Comparison of ENCODE assay signal across 1 cellular context in the genomic region with DNA sequence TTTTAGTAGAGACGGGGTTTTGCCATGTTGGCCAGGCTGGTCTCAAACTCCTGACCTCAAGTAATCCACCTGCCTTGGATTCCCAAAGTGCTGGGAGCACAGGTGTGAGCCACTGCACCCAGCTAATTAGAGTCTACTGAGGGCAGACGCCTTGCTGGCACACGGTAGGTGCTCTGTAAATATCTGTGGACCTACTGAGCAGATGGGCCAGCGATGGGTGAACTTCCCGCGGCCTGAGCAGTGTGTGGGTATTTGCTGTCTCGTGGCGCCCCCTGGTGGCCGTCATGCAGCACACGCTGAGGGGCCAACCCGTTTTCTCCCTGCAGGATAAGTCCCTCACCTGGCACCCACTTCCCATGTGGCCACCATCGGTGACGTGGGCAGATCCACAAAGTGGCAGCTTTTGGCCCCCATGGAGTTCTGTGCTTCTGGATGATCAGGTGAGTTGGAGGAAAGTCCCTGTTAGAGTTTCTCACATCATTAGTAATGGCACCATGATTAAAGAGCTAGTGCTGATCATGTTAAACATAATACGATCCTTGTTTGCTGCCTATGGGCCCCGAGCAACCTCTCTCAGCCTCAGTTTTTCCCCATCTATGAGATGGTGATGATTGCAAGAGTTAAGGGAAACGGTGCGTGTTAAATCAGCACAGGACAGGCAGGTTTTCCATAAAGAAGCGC.
TF ChIP-seq lines count a peak whose summit lies in the region.

No MANE protein-coding gene starts in this region.

TF ChIP-seq in HepG2, 621 proteins besides CTCF, POLR2A, EP300 and RAD21 (continues in another document):
- TF ChIP-seq PRPF4 (IDR thresholded peaks at IDR 0.05; ENCODE audit: low read depth, low read length, poor library complexity, severe bottlenecking) (no peak), ZSCAN20 (CRISPR knock-in tag; IDR thresholded peaks at IDR 0.05; ENCODE audit: borderline replicate concordance) (no peak), ZNF652 (CRISPR knock-in tag; IDR thresholded peaks at IDR 0.05; ENCODE audit: borderline replicate concordance, low read depth) (no peak), ZFP90 (CRISPR knock-in tag; IDR thresholded peaks at IDR 0.05; ENCODE audit: borderline replicate concordance) (0 out of 2 replicates have a peak, but pooled peaks have one; percentile 59), GFI1 (CRISPR knock-in tag; IDR thresholded peaks at IDR 0.05; ENCODE audit: borderline replicate concordance) (no peak), RFX1 (IDR thresholded peaks at IDR 0.05) (no peak), TOE1 (CRISPR knock-in tag; IDR thresholded peaks at IDR 0.05) (no peak), TEAD2 (CRISPR knock-in tag; IDR thresholded peaks at IDR 0.05) (no peak), FOXA1 (IDR thresholded peaks at IDR 0.05) (no peak), FOXA1 (CRISPR knock-in tag; IDR thresholded peaks at IDR 0.05) (0 out of 2 replicates have a peak, but pooled peaks have one; percentile 32), HNRNPL (IDR thresholded peaks at IDR 0.05; ENCODE audit: low read depth, low read length) (no peak), RFX3 (CRISPR knock-in tag; IDR thresholded peaks at IDR 0.05) (no peak), MLLT10 (CRISPR knock-in tag; IDR thresholded peaks at IDR 0.05) (no peak), ZNF841 (CRISPR knock-in tag; IDR thresholded peaks at IDR 0.05; ENCODE audit: borderline replicate concordance) (no peak), ZNF432 (CRISPR knock-in tag; IDR thresholded peaks at IDR 0.05; ENCODE audit: borderline replicate concordance) (no peak), NFRKB (IDR thresholded peaks at IDR 0.05) (no peak), KDM1A (CRISPR knock-in tag; IDR thresholded peaks at IDR 0.05) (no peak), ZNF251 (CRISPR knock-in tag; IDR thresholded peaks at IDR 0.05) (no peak), ZNF598 (CRISPR knock-in tag; IDR thresholded peaks at IDR 0.05; ENCODE audit: borderline replicate concordance) (0 out of 2 replicates have a peak, but pooled peaks have one; percentile 23), SMYD3 (CRISPR knock-in tag; IDR thresholded peaks at IDR 0.05) (no peak), ZNF282 (IDR thresholded peaks at IDR 0.05; ENCODE audit: partially characterized antibody) (no peak), MEF2D (CRISPR knock-in tag; IDR thresholded peaks at IDR 0.05) (no peak), HOXA5 (CRISPR knock-in tag; IDR thresholded peaks at IDR 0.05) (no peak), ZNF143 (CRISPR knock-in tag; IDR thresholded peaks at IDR 0.05) (no peak), ADNP (CRISPR knock-in tag; IDR thresholded peaks at IDR 0.05) (no peak), ZNF720 (CRISPR knock-in tag; IDR thresholded peaks at IDR 0.05) (no peak), ZNF616 (CRISPR knock-in tag; IDR thresholded peaks at IDR 0.05; ENCODE audit: low read depth) (no peak), ZNF510 (CRISPR knock-in tag; IDR thresholded peaks at IDR 0.05; ENCODE audit: low read depth) (no peak), STAT5B (CRISPR knock-in tag; IDR thresholded peaks at IDR 0.05) (no peak), ARNT (IDR thresholded peaks at IDR 0.05) (no peak), PTBP1 (IDR thresholded peaks at IDR 0.05; ENCODE audit: low read depth, low read length, poor library complexity, severe bottlenecking) (no peak), ZNF296 (CRISPR knock-in tag; conservative IDR thresholded peaks at IDR 0.05) (no peak), ZNF441 (CRISPR knock-in tag; IDR thresholded peaks at IDR 0.05; ENCODE audit: borderline replicate concordance) (no peak), ZSCAN30 (CRISPR knock-in tag; IDR thresholded peaks at IDR 0.05) (no peak), NR2C2 (CRISPR knock-in tag; IDR thresholded peaks at IDR 0.05; ENCODE audit: borderline replicate concordance) (no peak), ZNF33B (CRISPR knock-in tag; IDR thresholded peaks at IDR 0.05) (no peak), SP1 (IDR thresholded peaks at IDR 0.05) (no peak), SP1 (CRISPR knock-in tag; IDR thresholded peaks at IDR 0.05) (no peak), HOXA3 (CRISPR knock-in tag; IDR thresholded peaks at IDR 0.05) (peak; percentile 32; the same call in 1 of the 2 replicates), ZNF354B (CRISPR knock-in tag; IDR thresholded peaks at IDR 0.05) (no peak), SALL2 (CRISPR knock-in tag; IDR thresholded peaks at IDR 0.05) (no peak), YEATS4 (CRISPR knock-in tag; IDR thresholded peaks at IDR 0.05; ENCODE audit: borderline replicate concordance) (no peak), PAF1 (CRISPR knock-in tag; IDR thresholded peaks at IDR 0.05) (no peak), XBP1 (CRISPR knock-in tag; IDR thresholded peaks at IDR 0.05) (no peak), ZNF44 (CRISPR knock-in tag; IDR thresholded peaks at IDR 0.05) (no peak), KAT8 (CRISPR knock-in tag; IDR thresholded peaks at IDR 0.05) (no peak), ZIK1 (CRISPR knock-in tag; IDR thresholded peaks at IDR 0.05; ENCODE audit: borderline replicate concordance, low read depth) (no peak)
- TF ChIP-seq, protein P1, sequence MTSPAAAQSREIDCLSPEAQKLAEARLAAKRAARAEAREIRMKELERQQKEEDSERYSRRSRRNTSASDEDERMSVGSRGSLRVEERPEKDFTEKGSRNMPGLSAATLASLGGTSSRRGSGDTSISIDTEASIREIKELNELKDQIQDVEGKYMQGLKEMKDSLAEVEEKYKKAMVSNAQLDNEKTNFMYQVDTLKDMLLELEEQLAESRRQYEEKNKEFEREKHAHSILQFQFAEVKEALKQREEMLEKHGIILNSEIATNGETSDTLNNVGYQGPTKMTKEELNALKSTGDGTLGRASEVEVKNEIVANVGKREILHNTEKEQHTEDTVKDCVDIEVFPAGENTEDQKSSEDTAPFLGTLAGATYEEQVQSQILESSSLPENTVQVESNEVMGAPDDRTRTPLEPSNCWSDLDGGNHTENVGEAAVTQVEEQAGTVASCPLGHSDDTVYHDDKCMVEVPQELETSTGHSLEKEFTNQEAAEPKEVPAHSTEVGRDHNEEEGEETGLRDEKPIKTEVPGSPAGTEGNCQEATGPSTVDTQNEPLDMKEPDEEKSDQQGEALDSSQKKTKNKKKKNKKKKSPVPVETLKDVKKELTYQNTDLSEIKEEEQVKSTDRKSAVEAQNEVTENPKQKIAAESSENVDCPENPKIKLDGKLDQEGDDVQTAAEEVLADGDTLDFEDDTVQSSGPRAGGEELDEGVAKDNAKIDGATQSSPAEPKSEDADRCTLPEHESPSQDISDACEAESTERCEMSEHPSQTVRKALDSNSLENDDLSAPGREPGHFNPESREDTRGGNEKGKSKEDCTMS (CRISPR knock-in tag; conservative IDR thresholded peaks at IDR 0.05), result no peak
- TF ChIP-seq, protein P2, sequence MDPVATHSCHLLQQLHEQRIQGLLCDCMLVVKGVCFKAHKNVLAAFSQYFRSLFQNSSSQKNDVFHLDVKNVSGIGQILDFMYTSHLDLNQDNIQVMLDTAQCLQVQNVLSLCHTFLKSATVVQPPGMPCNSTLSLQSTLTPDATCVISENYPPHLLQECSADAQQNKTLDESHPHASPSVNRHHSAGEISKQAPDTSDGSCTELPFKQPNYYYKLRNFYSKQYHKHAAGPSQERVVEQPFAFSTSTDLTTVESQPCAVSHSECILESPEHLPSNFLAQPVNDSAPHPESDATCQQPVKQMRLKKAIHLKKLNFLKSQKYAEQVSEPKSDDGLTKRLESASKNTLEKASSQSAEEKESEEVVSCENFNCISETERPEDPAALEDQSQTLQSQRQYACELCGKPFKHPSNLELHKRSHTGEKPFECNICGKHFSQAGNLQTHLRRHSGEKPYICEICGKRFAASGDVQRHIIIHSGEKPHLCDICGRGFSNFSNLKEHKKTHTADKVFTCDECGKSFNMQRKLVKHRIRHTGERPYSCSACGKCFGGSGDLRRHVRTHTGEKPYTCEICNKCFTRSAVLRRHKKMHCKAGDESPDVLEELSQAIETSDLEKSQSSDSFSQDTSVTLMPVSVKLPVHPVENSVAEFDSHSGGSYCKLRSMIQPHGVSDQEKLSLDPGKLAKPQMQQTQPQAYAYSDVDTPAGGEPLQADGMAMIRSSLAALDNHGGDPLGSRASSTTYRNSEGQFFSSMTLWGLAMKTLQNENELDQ (CRISPR knock-in tag; IDR thresholded peaks at IDR 0.05; ENCODE audit: borderline replicate concordance), result no peak
- TF ChIP-seq, protein P3, sequence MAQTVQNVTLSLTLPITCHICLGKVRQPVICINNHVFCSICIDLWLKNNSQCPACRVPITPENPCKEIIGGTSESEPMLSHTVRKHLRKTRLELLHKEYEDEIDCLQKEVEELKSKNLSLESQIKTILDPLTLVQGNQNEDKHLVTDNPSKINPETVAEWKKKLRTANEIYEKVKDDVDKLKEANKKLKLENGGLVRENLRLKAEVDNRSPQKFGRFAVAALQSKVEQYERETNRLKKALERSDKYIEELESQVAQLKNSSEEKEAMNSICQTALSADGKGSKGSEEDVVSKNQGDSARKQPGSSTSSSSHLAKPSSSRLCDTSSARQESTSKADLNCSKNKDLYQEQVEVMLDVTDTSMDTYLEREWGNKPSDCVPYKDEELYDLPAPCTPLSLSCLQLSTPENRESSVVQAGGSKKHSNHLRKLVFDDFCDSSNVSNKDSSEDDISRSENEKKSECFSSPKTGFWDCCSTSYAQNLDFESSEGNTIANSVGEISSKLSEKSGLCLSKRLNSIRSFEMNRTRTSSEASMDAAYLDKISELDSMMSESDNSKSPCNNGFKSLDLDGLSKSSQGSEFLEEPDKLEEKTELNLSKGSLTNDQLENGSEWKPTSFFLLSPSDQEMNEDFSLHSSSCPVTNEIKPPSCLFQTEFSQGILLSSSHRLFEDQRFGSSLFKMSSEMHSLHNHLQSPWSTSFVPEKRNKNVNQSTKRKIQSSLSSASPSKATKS (CRISPR knock-in tag; IDR thresholded peaks at IDR 0.05), result no peak
- TF ChIP-seq, protein P4, sequence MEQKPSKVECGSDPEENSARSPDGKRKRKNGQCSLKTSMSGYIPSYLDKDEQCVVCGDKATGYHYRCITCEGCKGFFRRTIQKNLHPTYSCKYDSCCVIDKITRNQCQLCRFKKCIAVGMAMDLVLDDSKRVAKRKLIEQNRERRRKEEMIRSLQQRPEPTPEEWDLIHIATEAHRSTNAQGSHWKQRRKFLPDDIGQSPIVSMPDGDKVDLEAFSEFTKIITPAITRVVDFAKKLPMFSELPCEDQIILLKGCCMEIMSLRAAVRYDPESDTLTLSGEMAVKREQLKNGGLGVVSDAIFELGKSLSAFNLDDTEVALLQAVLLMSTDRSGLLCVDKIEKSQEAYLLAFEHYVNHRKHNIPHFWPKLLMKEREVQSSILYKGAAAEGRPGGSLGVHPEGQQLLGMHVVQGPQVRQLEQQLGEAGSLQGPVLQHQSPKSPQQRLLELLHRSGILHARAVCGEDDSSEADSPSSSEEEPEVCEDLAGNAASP (CRISPR knock-in tag; IDR thresholded peaks at IDR 0.05; ENCODE audit: borderline replicate concordance), result 0 out of 2 replicates have a peak, but pooled peaks have one; percentile 45
- TF ChIP-seq, protein P5, sequence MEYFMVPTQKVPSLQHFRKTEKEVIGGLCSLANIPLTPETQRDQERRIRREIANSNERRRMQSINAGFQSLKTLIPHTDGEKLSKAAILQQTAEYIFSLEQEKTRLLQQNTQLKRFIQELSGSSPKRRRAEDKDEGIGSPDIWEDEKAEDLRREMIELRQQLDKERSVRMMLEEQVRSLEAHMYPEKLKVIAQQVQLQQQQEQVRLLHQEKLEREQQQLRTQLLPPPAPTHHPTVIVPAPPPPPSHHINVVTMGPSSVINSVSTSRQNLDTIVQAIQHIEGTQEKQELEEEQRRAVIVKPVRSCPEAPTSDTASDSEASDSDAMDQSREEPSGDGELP (IDR thresholded peaks at IDR 0.05; ENCODE audit: borderline replicate concordance, low read depth), result no peak; the same call in 1 of the 2 replicates
- TF ChIP-seq, protein P6, sequence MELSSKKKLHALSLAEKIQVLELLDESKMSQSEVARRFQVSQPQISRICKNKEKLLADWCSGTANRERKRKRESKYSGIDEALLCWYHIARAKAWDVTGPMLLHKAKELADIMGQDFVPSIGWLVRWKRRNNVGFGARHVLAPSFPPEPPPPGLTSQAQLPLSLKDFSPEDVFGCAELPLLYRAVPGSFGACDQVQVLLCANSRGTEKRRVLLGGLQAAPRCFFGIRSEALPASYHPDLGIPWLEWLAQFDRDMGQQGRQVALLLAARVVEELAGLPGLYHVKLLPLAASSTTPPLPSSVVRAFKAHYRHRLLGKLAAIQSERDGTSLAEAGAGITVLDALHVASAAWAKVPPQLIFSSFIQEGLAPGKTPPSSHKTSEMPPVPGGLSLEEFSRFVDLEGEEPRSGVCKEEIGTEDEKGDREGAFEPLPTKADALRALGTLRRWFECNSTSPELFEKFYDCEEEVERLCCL (CRISPR knock-in tag; IDR thresholded peaks at IDR 0.05; ENCODE audit: borderline replicate concordance), result no peak
- TF ChIP-seq, protein P7, sequence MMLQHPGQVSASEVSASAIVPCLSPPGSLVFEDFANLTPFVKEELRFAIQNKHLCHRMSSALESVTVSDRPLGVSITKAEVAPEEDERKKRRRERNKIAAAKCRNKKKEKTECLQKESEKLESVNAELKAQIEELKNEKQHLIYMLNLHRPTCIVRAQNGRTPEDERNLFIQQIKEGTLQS (CRISPR knock-in tag; IDR thresholded peaks at IDR 0.05), result no peak
- TF ChIP-seq, protein P8, sequence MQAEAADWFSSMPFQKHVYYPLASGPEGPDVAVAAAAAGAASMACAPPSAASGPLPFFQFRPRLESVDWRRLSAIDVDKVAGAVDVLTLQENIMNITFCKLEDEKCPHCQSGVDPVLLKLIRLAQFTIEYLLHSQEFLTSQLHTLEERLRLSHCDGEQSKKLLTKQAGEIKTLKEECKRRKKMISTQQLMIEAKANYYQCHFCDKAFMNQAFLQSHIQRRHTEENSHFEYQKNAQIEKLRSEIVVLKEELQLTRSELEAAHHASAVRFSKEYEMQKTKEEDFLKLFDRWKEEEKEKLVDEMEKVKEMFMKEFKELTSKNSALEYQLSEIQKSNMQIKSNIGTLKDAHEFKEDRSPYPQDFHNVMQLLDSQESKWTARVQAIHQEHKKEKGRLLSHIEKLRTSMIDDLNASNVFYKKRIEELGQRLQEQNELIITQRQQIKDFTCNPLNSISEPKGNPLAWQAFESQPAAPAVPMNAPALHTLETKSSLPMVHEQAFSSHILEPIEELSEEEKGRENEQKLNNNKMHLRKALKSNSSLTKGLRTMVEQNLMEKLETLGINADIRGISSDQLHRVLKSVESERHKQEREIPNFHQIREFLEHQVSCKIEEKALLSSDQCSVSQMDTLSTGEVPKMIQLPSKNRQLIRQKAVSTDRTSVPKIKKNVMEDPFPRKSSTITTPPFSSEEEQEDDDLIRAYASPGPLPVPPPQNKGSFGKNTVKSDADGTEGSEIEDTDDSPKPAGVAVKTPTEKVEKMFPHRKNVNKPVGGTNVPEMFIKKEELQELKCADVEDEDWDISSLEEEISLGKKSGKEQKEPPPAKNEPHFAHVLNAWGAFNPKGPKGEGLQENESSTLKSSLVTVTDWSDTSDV (CRISPR knock-in tag; IDR thresholded peaks at IDR 0.05), result no peak
- TF ChIP-seq, protein P9, sequence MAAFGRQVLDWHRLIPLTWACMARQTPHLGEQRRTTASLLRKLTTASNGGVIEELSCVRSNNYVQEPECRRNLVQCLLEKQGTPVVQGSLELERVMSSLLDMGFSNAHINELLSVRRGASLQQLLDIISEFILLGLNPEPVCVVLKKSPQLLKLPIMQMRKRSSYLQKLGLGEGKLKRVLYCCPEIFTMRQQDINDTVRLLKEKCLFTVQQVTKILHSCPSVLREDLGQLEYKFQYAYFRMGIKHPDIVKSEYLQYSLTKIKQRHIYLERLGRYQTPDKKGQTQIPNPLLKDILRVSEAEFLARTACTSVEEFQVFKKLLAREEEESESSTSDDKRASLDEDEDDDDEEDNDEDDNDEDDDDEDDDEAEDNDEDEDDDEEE (CRISPR knock-in tag; IDR thresholded peaks at IDR 0.05), result no peak
- TF ChIP-seq, protein P10, sequence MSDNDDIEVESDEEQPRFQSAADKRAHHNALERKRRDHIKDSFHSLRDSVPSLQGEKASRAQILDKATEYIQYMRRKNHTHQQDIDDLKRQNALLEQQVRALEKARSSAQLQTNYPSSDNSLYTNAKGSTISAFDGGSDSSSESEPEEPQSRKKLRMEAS (IDR thresholded peaks at IDR 0.05), result peak; percentile 65; the same call in 1 of the 2 replicates
